In the genomic region with DNA sequence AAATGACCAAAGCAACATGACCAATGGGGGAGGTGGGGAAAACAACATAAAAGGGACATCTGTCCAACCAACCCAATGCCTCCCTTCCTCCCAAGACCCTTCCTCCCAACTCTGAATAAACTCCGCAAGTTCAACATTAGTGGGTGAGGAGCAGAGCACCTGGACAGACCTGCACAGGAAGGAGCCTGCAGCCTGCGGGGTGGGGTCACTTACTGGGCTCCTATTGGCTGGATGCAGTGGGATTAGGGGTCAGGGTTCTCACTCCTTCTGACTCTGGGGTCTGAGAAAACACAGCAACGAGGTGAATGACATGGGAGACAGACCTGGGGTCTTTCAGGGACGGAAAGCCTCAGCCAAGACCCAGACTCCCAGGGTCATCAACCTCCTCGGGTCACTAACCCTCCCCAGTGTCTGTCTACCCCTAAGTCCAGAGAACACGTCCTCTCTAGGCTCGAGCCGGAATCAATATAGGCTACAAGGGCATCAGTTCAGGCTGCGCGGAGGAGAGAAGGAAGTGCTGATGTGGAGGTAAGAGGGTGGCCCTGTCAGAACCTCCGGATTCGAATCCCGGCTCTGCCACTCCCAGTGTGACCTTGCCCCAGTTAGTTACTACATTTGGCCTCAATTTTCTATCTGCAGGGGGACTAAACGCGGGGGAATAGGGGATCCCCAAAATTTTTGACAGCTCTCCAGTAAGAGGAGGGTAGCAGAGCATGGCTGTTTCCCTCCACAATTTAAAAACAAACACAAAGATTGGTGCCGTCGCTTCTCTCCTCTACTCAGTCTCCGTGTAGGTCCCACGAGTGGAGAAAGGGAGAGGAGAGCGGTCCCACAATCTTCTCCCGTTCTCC, we compare ENCODE assay signal across 8 cellular contexts. TPM values are rescaled to one million over a fixed set of nuclear protein-coding genes. Genes with fewer than 3 reads are reported as not detected.
A peak's percentile ranks its signal among the peaks of the same experiment; 100 is the strongest.
DNase-seq lines count a peak whose midpoint lies in the region; ATAC-seq and TF ChIP-seq lines count a peak whose summit lies in the region.

No MANE protein-coding gene starts in this region.

- H3K27ac Mint-ChIP-seq in activated CD8-positive, alpha-beta T cell treated with anti-CD3 and anti-CD28 coated beads for 36 hours = peak overlapping the region; percentile 41
- H3K27ac Mint-ChIP-seq in glutamatergic neuron (ENCODE audit: unreplicated experiment) = no peak overlapping the region

- no peak for TF ChIP-seq CTCF in activated CD8-positive, alpha-beta T cell treated with anti-CD3 and anti-CD28 coated beads for 36 hours (IDR thresholded peaks at IDR 0.05)
- no peak for TF ChIP-seq CTCF in glutamatergic neuron (IDR thresholded peaks at IDR 0.05; ENCODE audit: partially characterized antibody, unreplicated experiment)
- TF ChIP-seq CTCF in GM13977 (IDR thresholded peaks at IDR 0.05; ENCODE audit: extremely low read depth, insufficient read depth, missing control alignments) = no peak

- in situ Hi-C loops in GM13977 (cut with MboI; ENCODE audit: low pct_unique_long_range_greater_than_20kb, low sequenced_read_pairs, unreplicated experiment) = no loop called here
- in situ Hi-C loops in G401 (cut with HindIII; ENCODE audit: low sequenced_read_pairs) = no loop called here

- no peaks in the 10 kb centered on the region for H3K9me3 Mint-ChIP-seq in activated CD8-positive, alpha-beta T cell treated with anti-CD3 and anti-CD28 coated beads for 36 hours
- peaks cover 7% of the 10 kb centered on the region for H3K9me3 Mint-ChIP-seq in glutamatergic neuron (ENCODE audit: unreplicated experiment)

- no peaks in the 10 kb centered on the region for H3K36me3 Mint-ChIP-seq in activated CD8-positive, alpha-beta T cell treated with anti-CD3 and anti-CD28 coated beads for 36 hours (ENCODE audit: low read depth)
- H3K36me3 Mint-ChIP-seq in glutamatergic neuron (ENCODE audit: unreplicated experiment) = peaks cover 4% of the 10 kb centered on the region

- CTCF ChIA-PET in activated CD8-positive, alpha-beta T cell treated with anti-CD3 and anti-CD28 coated beads for 36 hours (lab: Charles Lee) = interaction anchor here (0.8 to 15.2 kb wide), 9 partner anchors 9 to 81 kb away, joined by 3 to 224 read pairs (median 5); partner anchors contain the start of gene ZNF219

- peaks cover 2% of the 10 kb centered on the region for H3K27me3 Mint-ChIP-seq in activated CD8-positive, alpha-beta T cell treated with anti-CD3 and anti-CD28 coated beads for 36 hours
- H3K27me3 Mint-ChIP-seq in glutamatergic neuron (ENCODE audit: unreplicated experiment) = peaks cover 5% of the 10 kb centered on the region

- POLR2A ChIA-PET in activated CD8-positive, alpha-beta T cell treated with anti-CD3 and anti-CD28 coated beads for 36 hours (lab: Charles Lee) = interaction anchor here (1.1 to 1.2 kb wide), 3 partner anchors 9 to 79 kb away, joined by 3 to 7 read pairs (median 3); no protein-coding TSS in a partner anchor

- DNase-seq in ELF-1 (ENCODE audit: low read depth, low spot score) (peak; percentile 32), glutamatergic neuron (peak; percentile 24), pons (ENCODE audit: low spot score) (peak; percentile 31), GM13977 (ENCODE audit: low spot score) (no peak), KG1 (lab: John Stamatoyannopoulos, UW) (no peak), G401 (ENCODE audit: low spot score) (no peak), hippocampal formation (lab: John Stamatoyannopoulos, UW) (no peak)
- DNase-seq in activated CD8-positive, alpha-beta T cell treated with anti-CD3 and anti-CD28 coated beads for 36 hours = peak; percentile 18

- peaks cover 12% of the 10 kb centered on the region for H3K4me1 Mint-ChIP-seq in activated CD8-positive, alpha-beta T cell treated with anti-CD3 and anti-CD28 coated beads for 36 hours (ENCODE audit: low read depth)
- H3K4me1 Mint-ChIP-seq in glutamatergic neuron (ENCODE audit: low read depth, unreplicated experiment) = peaks cover 4% of the 10 kb centered on the region

- intact Hi-C loops in activated CD8-positive, alpha-beta T cell treated with anti-CD3 and anti-CD28 coated beads for 36 hours (cut with micrococcal nuclease) = no loop called here

- ATAC-seq in activated CD8-positive, alpha-beta T cell treated with anti-CD3 and anti-CD28 coated beads for 36 hours = peak; percentile 40

- peak overlapping the region; percentile 78 for H3K4me3 Mint-ChIP-seq in activated CD8-positive, alpha-beta T cell treated with anti-CD3 and anti-CD28 coated beads for 36 hours
- H3K4me3 Mint-ChIP-seq in glutamatergic neuron (ENCODE audit: unreplicated experiment) = peak overlapping the region; percentile 81

RNA-seq across cellular contexts. Expression of gene NDRG2, which starts 0.8 kb away (rescaled TPM):
- 1 to 10 TPM; 4.3 to 5.3 TPM for total RNA-seq in activated CD8-positive, alpha-beta T cell treated with anti-CD3 and anti-CD28 coated beads for 36 hours
- total RNA-seq in glutamatergic neuron (ENCODE audit: unreplicated experiment) = 33.1 TPM
- 28.6 and 40.4 TPM in 2 replicates for total RNA-seq in G401 (2014; rRNA removed; shearing (Covaris generic))

RNA-seq across cellular contexts. Expression of gene TPPP2, which starts 6.0 kb away (rescaled TPM):
- total RNA-seq in activated CD8-positive, alpha-beta T cell treated with anti-CD3 and anti-CD28 coated beads for 36 hours = not detected
- not detected for total RNA-seq in glutamatergic neuron (ENCODE audit: unreplicated experiment)
- not detected in 2 replicates for total RNA-seq in G401 (2014; rRNA removed; shearing (Covaris generic))

RNA-seq across cellular contexts. Expression of gene RNASE13, which starts 10.6 kb away (rescaled TPM):
- not detected for total RNA-seq in activated CD8-positive, alpha-beta T cell treated with anti-CD3 and anti-CD28 coated beads for 36 hours
- total RNA-seq in glutamatergic neuron (ENCODE audit: unreplicated experiment) = not detected
- not detected in 2 replicates for total RNA-seq in G401 (2014; rRNA removed; shearing (Covaris generic))

RNA-seq across cellular contexts. Expression of gene RNASE7, which starts 18.1 kb away (rescaled TPM):
- total RNA-seq in activated CD8-positive, alpha-beta T cell treated with anti-CD3 and anti-CD28 coated beads for 36 hours = not detected
- not detected for total RNA-seq in glutamatergic neuron (ENCODE audit: unreplicated experiment)
- total RNA-seq in G401 (2014; rRNA removed; shearing (Covaris generic)) = not detected in 2 replicates

RNA-seq across cellular contexts. Expression of gene SLC39A2, which starts 24.9 kb away (rescaled TPM):
- total RNA-seq in activated CD8-positive, alpha-beta T cell treated with anti-CD3 and anti-CD28 coated beads for 36 hours = not detected
- not detected for total RNA-seq in glutamatergic neuron (ENCODE audit: unreplicated experiment)
- not detected in 2 replicates for total RNA-seq in G401 (2014; rRNA removed; shearing (Covaris generic))

Comparison
In these comparisons a context has a peak if more than half of its experiments do, and no peak if none do; other contexts are left out.
1. DNase-seq: peak in ELF-1 (single experiment), activated CD8-positive, alpha-beta T cell treated with anti-CD3 and anti-CD28 coated beads for 36 hours (single experiment), glutamatergic neuron (single experiment) and pons (single experiment); none in GM13977 (single experiment), KG1 (single experiment), G401 (single experiment) and hippocampal formation (0 of 2).